Comparison of ENCODE assay signal across 8 cellular contexts in genomic region chr12:107318804-107319535, GRCh38.
DNase-seq lines count a peak whose midpoint lies in the region; ATAC-seq and TF ChIP-seq lines count a peak whose summit lies in the region.

No MANE protein-coding gene starts in this region.

- TF ChIP-seq POLR2A in gastroesophageal sphincter (IDR thresholded peaks at IDR 0.05), result no peak

- H2BK5ac ChIP-seq in trophoblast cell (ENCODE audit: low read depth, low read length, poor library complexity), result no peak overlapping the region

- peak overlapping the region; percentile 98 for H3K4me2 ChIP-seq in trophoblast cell (ENCODE audit: low read length)

- TF ChIP-seq EP300 in gastroesophageal sphincter (IDR thresholded peaks at IDR 0.05), result no peak

- no peak overlapping the region for H3K4ac ChIP-seq in trophoblast cell (ENCODE audit: low read depth, low read length)

- no peak overlapping the region for H2BK12ac ChIP-seq in trophoblast cell (ENCODE audit: low read length)

- TF ChIP-seq CTCF in gastroesophageal sphincter (IDR thresholded peaks at IDR 0.05), result no peak

- no peak overlapping the region for H3K27ac ChIP-seq in trophoblast cell (ENCODE audit: low read depth, low read length)
- H3K27ac ChIP-seq in gastroesophageal sphincter, result no peak overlapping the region

- no peaks in the 10 kb centered on the region for H3K9me3 ChIP-seq in MG63
- H3K9me3 ChIP-seq in trophoblast cell (ENCODE audit: insufficient read depth, low read depth, low read length), result peaks cover 6% of the 10 kb centered on the region
- no peaks in the 10 kb centered on the region for H3K9me3 ChIP-seq in gastroesophageal sphincter

- H3K4me1 ChIP-seq in trophoblast cell (ENCODE audit: control insufficient read depth in 1 of 2, insufficient read depth in 2 of 2, low read length in 2 of 2), result peaks cover 21 to 32% of the 10 kb centered on the region in 2 experiments
- peaks cover 0 to 41% (median 18%) of the 10 kb centered on the region in 3 donors for H3K4me1 ChIP-seq in gastroesophageal sphincter

- no peak overlapping the region for H4K12ac ChIP-seq in trophoblast cell (ENCODE audit: low read depth, low read length)

- H3K79me1 ChIP-seq in trophoblast cell (ENCODE audit: low read length), result no peaks in the 10 kb centered on the region

- H3K9ac ChIP-seq in trophoblast cell (ENCODE audit: low read length), result peak overlapping the region; percentile 30

- peak; percentile 58 for DNase-seq in D341Med (ENCODE audit: low spot score)
- DNase-seq in MG63, result peak; percentile 55
- peak; percentile 6 for DNase-seq in activated effector memory CD4-positive, alpha-beta T cell treated with Interleukin-2 at 50 U/mL for 16 hours
- peak; percentile 44 for DNase-seq in glomerular visceral epithelial cell (ENCODE audit: extremely low spot score)
- peak; percentile 13 to 39 for DNase-seq in trophoblast cell
- no peak for DNase-seq in NCI-H187 treated with DMSO at 0.1 percent for 48 hours (lab: John Stamatoyannopoulos, UW)

- H4K8ac ChIP-seq in trophoblast cell (ENCODE audit: low read depth, low read length), result no peak overlapping the region

- no peak overlapping the region for H4K91ac ChIP-seq in trophoblast cell (ENCODE audit: low read depth, low read length)

- H3K36me3 ChIP-seq in MG63 (no peaks in the 10 kb centered on the region), trophoblast cell (ENCODE audit: control insufficient read depth in 1 of 2, insufficient read depth in 2 of 2, low read length in 2 of 2) (no peaks in the 10 kb centered on the region), gastroesophageal sphincter (no peaks in the 10 kb centered on the region)

- H3K14ac ChIP-seq in trophoblast cell (ENCODE audit: low read length), result no peak overlapping the region

- H2BK120ac ChIP-seq in trophoblast cell (ENCODE audit: insufficient read depth, low read length, poor library complexity), result no peak overlapping the region

- no peak overlapping the region for H3K23ac ChIP-seq in trophoblast cell (ENCODE audit: low read length)

- no peak overlapping the region for H3K18ac ChIP-seq in trophoblast cell (ENCODE audit: low read length)

- H3K27me3 ChIP-seq in MG63 (peaks cover 37% of the 10 kb centered on the region), trophoblast cell (ENCODE audit: insufficient read depth, low read length) (peaks cover 33% of the 10 kb centered on the region), gastroesophageal sphincter (peaks cover 98% of the 10 kb centered on the region)

- no CpG with 5 or more reads among the region's 73 CpGs for WGBS in trophoblast cell (ENCODE audit: extremely low coverage, insufficient coverage, insufficient read length)
- WGBS in gastroesophageal sphincter (ENCODE audit: low coverage in 1 of 2), 2 donors, result 0% methylated on average over 2 of the region's 73 CpGs; no CpG with 5 or more reads in 1 of the 2 donors

- H2AK5ac ChIP-seq in trophoblast cell (ENCODE audit: low read length), result no peak overlapping the region

- H3K4me3 ChIP-seq in MG63, result peak overlapping the region; percentile 53
- peak overlapping the region; percentile 60 for H3K4me3 ChIP-seq in trophoblast cell (ENCODE audit: low read depth, low read length)
- peak overlapping the region in 1 of 2 donors; percentile 44 for H3K4me3 ChIP-seq in gastroesophageal sphincter

- no peak for ATAC-seq in HG02588 (IDR thresholded peaks at IDR 0.05; ENCODE audit: unreplicated experiment)
- ATAC-seq in gastroesophageal sphincter, result no peak

- H2AFZ ChIP-seq in trophoblast cell (ENCODE audit: insufficient read depth, low read length, poor library complexity), result peak overlapping the region; percentile 24

- H3K79me2 ChIP-seq in trophoblast cell (ENCODE audit: control insufficient read depth, insufficient read depth, low read length, poor library complexity), result no peaks in the 10 kb centered on the region
